In the genomic region with DNA sequence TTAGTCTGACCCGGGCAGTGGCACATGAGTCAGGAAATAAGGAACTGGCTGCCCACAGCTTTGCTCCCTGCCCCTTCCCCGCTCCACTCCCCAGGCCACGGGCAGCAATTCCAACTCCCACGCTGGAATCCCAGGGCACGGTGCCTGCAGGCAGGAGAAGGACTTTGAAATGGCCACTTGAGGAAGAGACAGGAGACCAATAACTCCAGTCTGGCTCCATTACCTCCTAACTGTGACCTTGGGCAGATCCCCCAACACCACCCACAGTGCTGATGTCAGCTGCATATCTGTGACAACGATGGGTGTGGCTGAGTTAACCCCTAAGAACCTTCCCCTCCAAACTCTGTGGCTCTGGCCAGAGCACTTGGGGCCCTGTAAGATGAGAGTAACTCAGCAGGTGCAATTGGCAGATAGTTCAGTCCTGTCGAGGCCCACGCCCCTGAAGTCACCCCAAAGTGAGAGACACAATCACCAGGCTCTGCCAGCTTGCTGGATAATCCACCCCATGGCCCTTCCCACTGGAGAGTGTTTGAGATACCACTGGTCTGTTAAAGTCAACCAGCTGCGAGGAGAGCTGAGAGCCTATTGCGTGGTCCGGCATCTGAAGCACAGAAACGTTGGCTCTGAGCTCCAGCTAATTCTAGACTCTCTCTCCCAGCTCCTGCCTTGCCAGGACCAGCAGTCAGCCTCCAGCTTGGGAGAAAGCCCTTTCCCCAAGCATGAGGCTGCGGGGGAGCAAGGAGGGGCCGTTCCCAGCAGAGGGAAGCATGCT, we compare ENCODE assay signal across 15 cellular contexts.
A peak's percentile ranks its signal among the peaks of the same experiment; 100 is the strongest.
DNase-seq lines count a peak whose midpoint lies in the region; ATAC-seq and TF ChIP-seq lines count a peak whose summit lies in the region.
"Had no signal": no experiment of that assay in that cellular context is flagged by ENCODE, and none has a peak within 500 bp of the region (broad histone marks: within the 10 kb centered on the region; RNA-seq: fewer than 3 reads in every experiment).

No MANE protein-coding gene starts in this region.

- intact Hi-C loops in right cardiac atrium (cut with DNase I) = no loop called here
- intact Hi-C loops in activated T-helper 1 cell treated with anti-CD3 and anti-CD28 coated beads, Interleukin-12 subunit alpha, Interleukin-12 subunit beta, Interleukin-2, Interleukin-4 antibody, amounts not matched to agents 30 ng/mL and 10 ng/mL and 1 ng/mL, durations not matched to agents 14 hours and 24 hours and 36 hours (cut with micrococcal nuclease) = no loop called here

- H3K36me3 ChIP-seq in WERI-Rb-1 = no peaks in the 10 kb centered on the region

- no peak overlapping the region for H3K4me3 Mint-ChIP-seq in activated T-helper 1 cell treated with anti-CD3 and anti-CD28 coated beads, Interleukin-12 subunit alpha, Interleukin-12 subunit beta, Interleukin-2, Interleukin-4 antibody, amounts not matched to agents 30 ng/mL and 10 ng/mL and 1 ng/mL, durations not matched to agents 14 hours and 24 hours and 36 hours
- H3K4me3 Mint-ChIP-seq in mesothelial cell of epicardium = no peak overlapping the region
- H3K4me3 Mint-ChIP-seq: central memory CD8-positive, alpha-beta T cell; type B pancreatic cell had no signal

- no peaks in the 10 kb centered on the region for H3K9me3 Mint-ChIP-seq in activated T-helper 1 cell treated with anti-CD3 and anti-CD28 coated beads, Interleukin-12 subunit alpha, Interleukin-12 subunit beta, Interleukin-2, Interleukin-4 antibody, amounts not matched to agents 30 ng/mL and 10 ng/mL and 1 ng/mL, durations not matched to agents 14 hours and 24 hours and 36 hours
- no peaks in the 10 kb centered on the region for H3K9me3 Mint-ChIP-seq in mesothelial cell of epicardium
- H3K9me3 Mint-ChIP-seq: activated T-helper 2 cell treated with anti-CD3 and anti-CD28 coated beads, Interferon-gamma antibody, Interleukin-2, Interleukin-4, amounts not matched to agents 10 μg/mL and 5 μg/mL and 100 μg/mL, durations not matched to agents 14 hours and 24 hours and 36 hours; central memory CD8-positive, alpha-beta T cell; type B pancreatic cell had no signal

- H3K4me3 ChIP-seq in right cardiac atrium (ENCODE audit: low read length) = no peak overlapping the region
- no peak overlapping the region for H3K4me3 ChIP-seq in WERI-Rb-1 (ENCODE audit: low read depth, low read length)
- H3K4me3 ChIP-seq: SJSA1 had no signal

- H3K9me3 ChIP-seq in right cardiac atrium (ENCODE audit: control insufficient read depth, low read length) = no peaks in the 10 kb centered on the region
- H3K9me3 ChIP-seq in WERI-Rb-1 (ENCODE audit: severe bottlenecking) = no peaks in the 10 kb centered on the region
- H3K9me3 ChIP-seq: SJSA1 had no signal

- H3K36me3 Mint-ChIP-seq in activated T-helper 1 cell treated with anti-CD3 and anti-CD28 coated beads, Interleukin-12 subunit alpha, Interleukin-12 subunit beta, Interleukin-2, Interleukin-4 antibody, amounts not matched to agents 30 ng/mL and 10 ng/mL and 1 ng/mL, durations not matched to agents 14 hours and 24 hours and 36 hours (ENCODE audit: low read depth) = no peaks in the 10 kb centered on the region
- H3K36me3 Mint-ChIP-seq in mesothelial cell of epicardium = peaks cover 16% of the 10 kb centered on the region

- no peaks in the 10 kb centered on the region for H3K27me3 ChIP-seq in right cardiac atrium (ENCODE audit: control insufficient read depth, insufficient read depth)
- H3K27me3 ChIP-seq in WERI-Rb-1 (ENCODE audit: insufficient read depth, low read depth, severe bottlenecking) = no peaks in the 10 kb centered on the region
- H3K27me3 ChIP-seq: SJSA1 had no signal

- H3K27me3 Mint-ChIP-seq in activated T-helper 1 cell treated with anti-CD3 and anti-CD28 coated beads, Interleukin-12 subunit alpha, Interleukin-12 subunit beta, Interleukin-2, Interleukin-4 antibody, amounts not matched to agents 30 ng/mL and 10 ng/mL and 1 ng/mL, durations not matched to agents 14 hours and 24 hours and 36 hours (ENCODE audit: insufficient read depth) = no peaks in the 10 kb centered on the region
- H3K27me3 Mint-ChIP-seq in mesothelial cell of epicardium (ENCODE audit: low read depth) = no peaks in the 10 kb centered on the region
- H3K27me3 Mint-ChIP-seq: type B pancreatic cell had no signal

- H3K27ac ChIP-seq in right cardiac atrium (ENCODE audit: low read length) (peak overlapping the region; percentile 72), WERI-Rb-1 (no peak overlapping the region)
- H3K27ac ChIP-seq: SJSA1 had no signal

- H3K4me1 ChIP-seq in right cardiac atrium (ENCODE audit: control insufficient read depth, insufficient read depth, low read length) = peaks cover 24% of the 10 kb centered on the region
- H3K4me1 ChIP-seq: SJSA1 had no signal

- DNase-seq in CD1c-positive myeloid dendritic cell (ENCODE audit: extremely low spot score) (peak; percentile 69), astrocyte of the hippocampus (ENCODE audit: low read depth, low spot score) (peak; percentile 16), right cardiac atrium (peak; percentile 73 to 82 (median 81)), renal cortical epithelial cell (ENCODE audit: low read depth) (peak; percentile 73), WERI-Rb-1 (no peak), NCI-H1105 (lab: John Stamatoyannopoulos, UW) (no peak), mesothelial cell of epicardium (ENCODE audit: low spot score in 2 of 2, unreplicated experiment in 2 of 2) (no peak)
- DNase-seq in activated T-helper 1 cell treated with anti-CD3 and anti-CD28 coated beads, Interleukin-12 subunit alpha, Interleukin-12 subunit beta, Interleukin-2, Interleukin-4 antibody, amounts not matched to agents 30 ng/mL and 10 ng/mL and 1 ng/mL, durations not matched to agents 14 hours and 24 hours and 36 hours (ENCODE audit: low spot score) = no peak
- DNase-seq: activated CD4-positive, CD25-positive, alpha-beta regulatory T cell treated with anti-CD3 and anti-CD28 coated beads, Interleukin-2, amount 50 U/mL, for 72 hours; DND-41; NCI-H524 had no signal

- H3K27ac Mint-ChIP-seq in activated T-helper 1 cell treated with anti-CD3 and anti-CD28 coated beads, Interleukin-12 subunit alpha, Interleukin-12 subunit beta, Interleukin-2, Interleukin-4 antibody, amounts not matched to agents 30 ng/mL and 10 ng/mL and 1 ng/mL, durations not matched to agents 14 hours and 24 hours and 36 hours = no peak overlapping the region
- no peak overlapping the region for H3K27ac Mint-ChIP-seq in mesothelial cell of epicardium
- H3K27ac Mint-ChIP-seq: activated T-helper 2 cell treated with anti-CD3 and anti-CD28 coated beads, Interferon-gamma antibody, Interleukin-2, Interleukin-4, amounts not matched to agents 10 μg/mL and 5 μg/mL and 100 μg/mL, durations not matched to agents 14 hours and 24 hours and 36 hours; type B pancreatic cell had no signal

- H3K4me1 Mint-ChIP-seq in activated T-helper 1 cell treated with anti-CD3 and anti-CD28 coated beads, Interleukin-12 subunit alpha, Interleukin-12 subunit beta, Interleukin-2, Interleukin-4 antibody, amounts not matched to agents 30 ng/mL and 10 ng/mL and 1 ng/mL, durations not matched to agents 14 hours and 24 hours and 36 hours (ENCODE audit: low read depth) = no peaks in the 10 kb centered on the region
- no peaks in the 10 kb centered on the region for H3K4me1 Mint-ChIP-seq in mesothelial cell of epicardium
- H3K4me1 Mint-ChIP-seq: central memory CD8-positive, alpha-beta T cell had no signal

- 30% methylated on average over 14 of the region's 14 CpGs for WGBS in right cardiac atrium

- TF ChIP-seq CTCF in WERI-Rb-1 (IDR thresholded peaks at IDR 0.05; ENCODE audit: low read depth, low read length) (no peak), mesothelial cell of epicardium (IDR thresholded peaks at IDR 0.05; ENCODE audit: unreplicated experiment) (no peak)

- peak; percentile 57 to 66 for ATAC-seq in right cardiac atrium

Comparison
In these comparisons a context has a peak if more than half of its experiments do, and no peak if none do; other contexts are left out.
1. DNase-seq: peak in CD1c-positive myeloid dendritic cell (single experiment), astrocyte of the hippocampus (single experiment), right cardiac atrium (3 of 3) and renal cortical epithelial cell (single experiment); none in activated T-helper 1 cell treated with anti-CD3 and anti-CD28 coated beads, Interleukin-12 subunit alpha, Interleukin-12 subunit beta, Interleukin-2, Interleukin-4 antibody, amounts not matched to agents 30 ng/mL and 10 ng/mL and 1 ng/mL, durations not matched to agents 14 hours and 24 hours and 36 hours (single experiment), WERI-Rb-1 (single experiment), NCI-H1105 (single experiment) and mesothelial cell of epicardium (0 of 2).